ENCODE assay signal across 8 cellular contexts in the genomic region with DNA sequence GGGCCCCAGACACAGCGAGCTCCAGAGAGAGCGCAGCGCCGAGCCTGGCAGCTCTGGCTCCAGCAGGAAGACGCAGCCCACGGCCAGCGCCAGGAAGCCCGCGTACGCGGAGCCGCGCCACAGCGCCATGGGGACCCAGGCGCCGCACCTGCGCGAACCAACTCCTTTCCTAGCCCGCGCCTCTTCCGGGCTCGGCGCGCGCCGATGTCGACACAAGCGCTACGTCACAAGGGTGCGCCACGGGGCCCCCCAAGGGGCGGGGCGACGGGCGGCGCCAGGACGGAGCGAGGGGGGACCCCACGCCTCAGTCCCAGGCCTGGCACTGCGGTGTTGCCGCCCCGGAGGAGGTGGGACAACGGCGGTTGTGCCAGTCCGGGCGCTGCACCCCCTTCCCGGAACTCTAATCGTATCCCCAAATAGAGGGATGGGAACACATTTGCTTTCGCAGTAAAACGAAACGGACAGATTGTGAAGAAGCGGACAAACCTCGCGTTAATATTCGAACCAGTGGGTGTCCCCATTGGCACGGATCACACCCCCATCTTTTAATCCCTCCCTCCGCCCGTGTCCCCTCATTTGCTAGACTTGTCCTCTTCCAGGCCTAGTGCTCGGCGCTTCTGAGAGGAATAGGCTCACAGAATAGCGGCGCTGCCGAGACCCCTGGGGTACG. TPM values are rescaled to one million over a fixed set of nuclear protein-coding genes. Genes with fewer than 3 reads are reported as not detected.
DNase-seq lines count a peak whose midpoint lies in the region; ATAC-seq and TF ChIP-seq lines count a peak whose summit lies in the region.

A gene (minus strand): TSS at position 196 of the 670 bp plus-strand sequence. CDS start 67 bp downstream, at position 129.

- H3K27me3 ChIP-seq in naive thymus-derived CD4-positive, alpha-beta T cell (ENCODE audit: control insufficient read depth in 2 of 2, insufficient read depth in 2 of 2, low read length in 2 of 2): no peaks in the 10 kb centered on the region

- peak within 1 kb of the TSS; percentile 89 for H3K27ac ChIP-seq in naive thymus-derived CD4-positive, alpha-beta T cell (ENCODE audit: low read depth, low read length)

- peaks cover 19 to 39% of the 10 kb centered on the region in 2 donors for H3K4me1 ChIP-seq in naive thymus-derived CD4-positive, alpha-beta T cell (ENCODE audit: control insufficient read depth in 2 of 2, insufficient read depth in 2 of 2, low read length in 2 of 2)

- H3K4me3 Mint-ChIP-seq in naive thymus-derived CD4-positive, alpha-beta T cell: peak within 1 kb of the TSS; percentile 87 to 98 (median 95)
- H3K4me3 Mint-ChIP-seq in stimulated activated memory B cell treated with anti-CD40 and anti-IgM and Interleukin-4, amounts not matched to agents 10 μg/mL and 1 μg/mL and 100 μg/mL, for 72 hours: peak within 1 kb of the TSS; percentile 88

- no peaks in the 10 kb centered on the region for H3K9me3 ChIP-seq in naive thymus-derived CD4-positive, alpha-beta T cell (ENCODE audit: control insufficient read depth in 2 of 3, low read length in 3 of 3)

- peak; percentile 90 for ATAC-seq in naive thymus-derived CD4-positive, alpha-beta T cell
- peak; percentile 93 for ATAC-seq in stimulated activated memory B cell treated with anti-CD40 and anti-IgM and Interleukin-4, amounts not matched to agents 10 μg/mL and 1 μg/mL and 100 μg/mL, for 72 hours

- peak within 1 kb of the TSS; percentile 95 to 99 (median 98) for H3K27ac Mint-ChIP-seq in naive thymus-derived CD4-positive, alpha-beta T cell
- peak within 1 kb of the TSS; percentile 91 for H3K27ac Mint-ChIP-seq in stimulated activated memory B cell treated with anti-CD40 and anti-IgM and Interleukin-4, amounts not matched to agents 10 μg/mL and 1 μg/mL and 100 μg/mL, for 72 hours

- POLR2A ChIA-PET in naive thymus-derived CD4-positive, alpha-beta T cell (lab: Charles Lee): interaction anchor here (1.0 to 2.6 kb wide), 5 partner anchors 10 to 268 kb away, joined by 3 to 10 read pairs (median 5); a partner anchor contains a TSS

- peaks cover 0 to 6% (median 0%) of the 10 kb centered on the region in 11 donors for H3K9me3 Mint-ChIP-seq in naive thymus-derived CD4-positive, alpha-beta T cell
- no peaks in the 10 kb centered on the region for H3K9me3 Mint-ChIP-seq in stimulated activated memory B cell treated with anti-CD40 and anti-IgM and Interleukin-4, amounts not matched to agents 10 μg/mL and 1 μg/mL and 100 μg/mL, for 72 hours

- H3K27me3 Mint-ChIP-seq in naive thymus-derived CD4-positive, alpha-beta T cell: no peaks in the 10 kb centered on the region
- no peaks in the 10 kb centered on the region for H3K27me3 Mint-ChIP-seq in stimulated activated memory B cell treated with anti-CD40 and anti-IgM and Interleukin-4, amounts not matched to agents 10 μg/mL and 1 μg/mL and 100 μg/mL, for 72 hours

- TF ChIP-seq CTCF in LNCaP clone FGC (IDR thresholded peaks at IDR 0.05; ENCODE audit: control insufficient read depth, extremely low read depth, insufficient read depth): no peak; the same call in 1 of the 2 replicates

- peak within 1 kb of the TSS; percentile 66 for H3K4me3 ChIP-seq in LNCaP clone FGC (ENCODE audit: low read depth, low read length)
- H3K4me3 ChIP-seq in naive thymus-derived CD4-positive, alpha-beta T cell (ENCODE audit: low read length): peak within 1 kb of the TSS; percentile 87

- peaks cover 31 to 56% (median 49%) of the 10 kb centered on the region in 7 donors for H3K4me1 Mint-ChIP-seq in naive thymus-derived CD4-positive, alpha-beta T cell
- H3K4me1 Mint-ChIP-seq in stimulated activated memory B cell treated with anti-CD40 and anti-IgM and Interleukin-4, amounts not matched to agents 10 μg/mL and 1 μg/mL and 100 μg/mL, for 72 hours: peaks cover 50% of the 10 kb centered on the region

- intact Hi-C loops in naive thymus-derived CD4-positive, alpha-beta T cell (cut with micrococcal nuclease): loop anchor here (1.0 to 10.0 kb wide), 21 partner anchors 43 to 1761 kb away; a partner anchor contains a TSS

- DNase-seq in EH (ENCODE audit: low read depth) (peak; percentile 89), GOT3 (lab: John Stamatoyannopoulos, UW) (peak; percentile 88), LNCaP clone FGC (ENCODE audit: low read depth) (peak; percentile 50), RPMI8226 (peak; percentile 99), fibroblast of gingiva (ENCODE audit: low read depth) (peak; percentile 95)
- peak; percentile 92 to 96 for DNase-seq in activated T-helper 1 cell treated with anti-CD3 and anti-CD28 coated beads, Interleukin-2, amount 50 U/mL, for 16 hours (ENCODE audit: low read depth in 1 of 2, low spot score in 1 of 2)
- DNase-seq in naive thymus-derived CD4-positive, alpha-beta T cell: peak; percentile 90 to 100 (median 97)

- CTCF ChIA-PET in naive thymus-derived CD4-positive, alpha-beta T cell (lab: Charles Lee): interaction anchor here (0.8 kb wide), 1 partner anchor 43 kb away, joined by 4 read pairs; no protein-coding TSS in a partner anchor

- peaks cover 17 to 29% (median 21%) of the 10 kb centered on the region in 5 donors for H3K36me3 Mint-ChIP-seq in naive thymus-derived CD4-positive, alpha-beta T cell
- peaks cover 25% of the 10 kb centered on the region for H3K36me3 Mint-ChIP-seq in stimulated activated memory B cell treated with anti-CD40 and anti-IgM and Interleukin-4, amounts not matched to agents 10 μg/mL and 1 μg/mL and 100 μg/mL, for 72 hours

- H3K36me3 ChIP-seq in naive thymus-derived CD4-positive, alpha-beta T cell (ENCODE audit: control insufficient read depth in 2 of 3, insufficient read depth in 3 of 3, low read length in 3 of 3): peaks cover 0 to 12% (median 0%) of the 10 kb centered on the region in 3 experiments

RNA-seq across cellular contexts. Expression of the gene that starts here (rescaled TPM):
- total RNA-seq in naive thymus-derived CD4-positive, alpha-beta T cell: 100 to 1,000 TPM in 1 of 5 experiments, 10 to 100 TPM in 4; 96.2 to 129 (median 98.2) TPM
- 100 to 1,000 TPM in 1 of 2 donors, 10 to 100 TPM in 1; 79.8 to 107 TPM for polyA plus RNA-seq in naive thymus-derived CD4-positive, alpha-beta T cell

Comparison
In these comparisons a context has a peak if more than half of its experiments do, and no peak if none do; other contexts are left out.
1. Peak in every context shown above with its lines: DNase-seq, ATAC-seq, H3K4me3 ChIP-seq and H3K27ac ChIP-seq.